In genomic region chr10:54372164-54372563, GRCh38 we compare ENCODE assay signal across 24 cellular contexts.
"Had no signal": no experiment of that assay in that cellular context is flagged by ENCODE, and none has a peak within 500 bp of the region (broad histone marks: within the 10 kb centered on the region; RNA-seq: fewer than 3 reads in every experiment).

No MANE protein-coding gene starts in this region.

- H3K4me1 Mint-ChIP-seq: activated CD4-positive, alpha-beta T cell treated with anti-CD3 and anti-CD28 coated beads, Interleukin-2, amount 10 ng/mL, durations not matched to agents 24 days and 14 days; activated naive CD8-positive, alpha-beta T cell treated with anti-CD3 and anti-CD28 coated beads for 36 hours had no signal

- H3K4me3 Mint-ChIP-seq: activated CD4-positive, alpha-beta memory T cell treated with anti-CD3 and anti-CD28 coated beads for 36 hours; activated CD4-positive, alpha-beta T cell treated with anti-CD3 and anti-CD28 coated beads, Interleukin-2, amount 10 ng/mL, durations not matched to agents 24 days and 14 days; activated naive CD4-positive, alpha-beta T cell treated with anti-CD3 and anti-CD28 coated beads for 36 hours; activated naive CD8-positive, alpha-beta T cell treated with anti-CD3 and anti-CD28 coated beads for 36 hours; activated T-helper 1 cell treated with anti-CD3 and anti-CD28 coated beads, Interleukin-12 subunit alpha, Interleukin-12 subunit beta, Interleukin-2, Interleukin-4 antibody, amounts not matched to agents 30 ng/mL and 10 ng/mL and 1 ng/mL, durations not matched to agents 14 hours and 24 hours and 36 hours; natural killer cell treated with Interleukin-12 subunit alpha and Interleukin-12 subunit beta and Interleukin-15 and Interleukin-18, amount 100 ng/mL, for 72 hours had no signal

- DNase-seq: activated CD4-positive, alpha-beta memory T cell treated with anti-CD3 and anti-CD28 coated beads for 36 hours; activated CD4-positive, alpha-beta T cell treated with anti-CD3 and anti-CD28 coated beads, Interleukin-2, amount 10 ng/mL, durations not matched to agents 24 days and 14 days; activated CD4-positive, CD25-positive, alpha-beta regulatory T cell treated with anti-CD3 and anti-CD28 coated beads, Interleukin-2, amount 50 U/mL, for 72 hours; activated CD8-positive, alpha-beta memory T cell treated with anti-CD3 and anti-CD28 coated beads, Interleukin-2, amount 50 U/mL, for 4 hours; activated effector memory CD4-positive, alpha-beta T cell treated with anti-CD3 and anti-CD28 coated beads, Interleukin-2, amount 50 U/mL, for 16 hours; activated naive CD4-positive, alpha-beta T cell treated with anti-CD3 and anti-CD28 coated beads for 36 hours; activated naive CD8-positive, alpha-beta T cell treated with anti-CD3 and anti-CD28 coated beads for 36 hours; activated T-cell treated with anti-CD3 and anti-CD28 coated beads, Interleukin-2, amount 50 U/mL, for 1 hour; adrenal gland; aorta; body of pancreas; effector CD8-positive, alpha-beta T cell; esophagus squamous epithelium; foreskin melanocyte; heart right ventricle; left lung; mesendoderm; mucosa of descending colon; right cardiac atrium; spleen; stimulated activated naive CD4-positive, alpha-beta T cell; tibial artery had no signal

- H3K27ac Mint-ChIP-seq: activated CD4-positive, alpha-beta memory T cell treated with anti-CD3 and anti-CD28 coated beads for 36 hours; activated CD4-positive, alpha-beta T cell treated with anti-CD3 and anti-CD28 coated beads, Interleukin-2, amount 10 ng/mL, durations not matched to agents 24 days and 14 days; activated naive CD4-positive, alpha-beta T cell treated with anti-CD3 and anti-CD28 coated beads for 36 hours; activated naive CD8-positive, alpha-beta T cell treated with anti-CD3 and anti-CD28 coated beads for 36 hours; activated T-helper 1 cell treated with anti-CD3 and anti-CD28 coated beads, Interleukin-12 subunit alpha, Interleukin-12 subunit beta, Interleukin-2, Interleukin-4 antibody, amounts not matched to agents 30 ng/mL and 10 ng/mL and 1 ng/mL, durations not matched to agents 14 hours and 24 hours and 36 hours; natural killer cell treated with Interleukin-12 subunit alpha and Interleukin-12 subunit beta and Interleukin-15 and Interleukin-18, amount 100 ng/mL, for 72 hours had no signal

- ATAC-seq: body of pancreas; heart right ventricle; left lung; mucosa of descending colon; natural killer cell treated with Interleukin-12 subunit alpha and Interleukin-12 subunit beta and Interleukin-15 and Interleukin-18, amount 100 ng/mL, for 72 hours; right cardiac atrium had no signal

- H3K27me3 Mint-ChIP-seq: activated CD4-positive, alpha-beta memory T cell treated with anti-CD3 and anti-CD28 coated beads for 36 hours; activated CD4-positive, alpha-beta T cell treated with anti-CD3 and anti-CD28 coated beads, Interleukin-2, amount 10 ng/mL, durations not matched to agents 24 days and 14 days; activated naive CD8-positive, alpha-beta T cell treated with anti-CD3 and anti-CD28 coated beads for 36 hours; natural killer cell treated with Interleukin-12 subunit alpha and Interleukin-12 subunit beta and Interleukin-15 and Interleukin-18, amount 100 ng/mL, for 72 hours had no signal

- H3K36me3 Mint-ChIP-seq: activated CD4-positive, alpha-beta memory T cell treated with anti-CD3 and anti-CD28 coated beads for 36 hours; activated naive CD8-positive, alpha-beta T cell treated with anti-CD3 and anti-CD28 coated beads for 36 hours; natural killer cell treated with Interleukin-12 subunit alpha and Interleukin-12 subunit beta and Interleukin-15 and Interleukin-18, amount 100 ng/mL, for 72 hours had no signal

- H3K9me3 Mint-ChIP-seq: activated CD4-positive, alpha-beta T cell treated with anti-CD3 and anti-CD28 coated beads, Interleukin-2, amount 10 ng/mL, durations not matched to agents 24 days and 14 days; activated naive CD4-positive, alpha-beta T cell treated with anti-CD3 and anti-CD28 coated beads for 36 hours; activated T-helper 1 cell treated with anti-CD3 and anti-CD28 coated beads, Interleukin-12 subunit alpha, Interleukin-12 subunit beta, Interleukin-2, Interleukin-4 antibody, amounts not matched to agents 30 ng/mL and 10 ng/mL and 1 ng/mL, durations not matched to agents 14 hours and 24 hours and 36 hours had no signal
